Comparison of ENCODE assay signal across 8 cellular contexts in genomic region chr1:183470961-183471747, GRCh38. TPM values are rescaled to one million over a fixed set of nuclear protein-coding genes. Genes with fewer than 3 reads are reported as not detected.
DNase-seq lines count a peak whose midpoint lies in the region; ATAC-seq and TF ChIP-seq lines count a peak whose summit lies in the region.

No MANE protein-coding gene starts in this region.

- peak overlapping the region; percentile 23 for H4K12ac ChIP-seq in trophoblast cell (ENCODE audit: low read depth, low read length)

- peak overlapping the region; percentile 0 for H3K9ac ChIP-seq in trophoblast cell (ENCODE audit: low read length)

- no peak overlapping the region for H3K18ac ChIP-seq in trophoblast cell (ENCODE audit: low read length)

- H3K27me3 ChIP-seq in trophoblast cell (ENCODE audit: insufficient read depth, low read length): no peaks in the 10 kb centered on the region
- H3K27me3 ChIP-seq in upper lobe of left lung: no peaks in the 10 kb centered on the region

- intact Hi-C loops in cardiac septum (cut with DNase I): loop anchor here (1.0 to 5.0 kb wide), 3 partner anchors 51 to 188 kb away; no protein-coding TSS in a partner anchor

- peak overlapping the region; percentile 90 for H3K4me2 ChIP-seq in trophoblast cell (ENCODE audit: low read length)

- H2BK120ac ChIP-seq in trophoblast cell (ENCODE audit: insufficient read depth, low read length, poor library complexity): peak overlapping the region; percentile 35

- TF ChIP-seq CTCF in upper lobe of left lung (IDR thresholded peaks at IDR 0.05): peak in 1 of 6 experiments; percentile 17

- H3K79me2 ChIP-seq in trophoblast cell (ENCODE audit: control insufficient read depth, insufficient read depth, low read length, poor library complexity): peaks cover 14% of the 10 kb centered on the region

- no peak overlapping the region for H3K4ac ChIP-seq in trophoblast cell (ENCODE audit: low read depth, low read length)

- peak overlapping the region; percentile 56 for H2AFZ ChIP-seq in trophoblast cell (ENCODE audit: insufficient read depth, low read length, poor library complexity)

- DNase-seq in GM03348 (ENCODE audit: low spot score) (peak; percentile 74), HEK293T (ENCODE audit: extremely low spot score) (peak; percentile 65), NAMALWA (ENCODE audit: low spot score) (peak; percentile 97), SKM-1 (lab: John Stamatoyannopoulos, UW; ENCODE audit: unreplicated experiment) (peak; percentile 87), cardiac septum (ENCODE audit: low spot score) (peak; percentile 92), trophoblast cell (peak; percentile 88 to 89), upper lobe of left lung (peak; percentile 78 to 93)
- peak; percentile 79 for DNase-seq in activated naive CD8-positive, alpha-beta T cell treated with anti-CD3 and anti-CD28 coated beads, Interleukin-2, amount 10 ng/mL, durations not matched to agents 7 days and 5 days

- peak overlapping the region; percentile 0 for H2BK12ac ChIP-seq in trophoblast cell (ENCODE audit: low read length)

- H3K9me3 Mint-ChIP-seq in activated naive CD8-positive, alpha-beta T cell treated with anti-CD3 and anti-CD28 coated beads, Interleukin-2, amount 10 ng/mL, durations not matched to agents 7 days and 5 days: no peaks in the 10 kb centered on the region

- H3K79me1 ChIP-seq in trophoblast cell (ENCODE audit: low read length): peaks cover 15% of the 10 kb centered on the region

- H3K4me3 ChIP-seq in trophoblast cell (ENCODE audit: low read depth, low read length): peak overlapping the region; percentile 84
- H3K4me3 ChIP-seq in upper lobe of left lung: peak overlapping the region; percentile 66 to 89 (median 86)

- ATAC-seq in activated naive CD8-positive, alpha-beta T cell treated with anti-CD3 and anti-CD28 coated beads, Interleukin-2, amount 10 ng/mL, durations not matched to agents 7 days and 5 days (ENCODE audit: low read depth): peak; percentile 43
- ATAC-seq in upper lobe of left lung (ENCODE audit: low FRiP score in 2 of 2): peak; percentile 67 to 72

- H4K91ac ChIP-seq in trophoblast cell (ENCODE audit: low read depth, low read length): peak overlapping the region; percentile 100

- H3K36me3 Mint-ChIP-seq in activated naive CD8-positive, alpha-beta T cell treated with anti-CD3 and anti-CD28 coated beads, Interleukin-2, amount 10 ng/mL, durations not matched to agents 7 days and 5 days: peaks cover 14% of the 10 kb centered on the region

- peak overlapping the region; percentile 98 for H3K27ac Mint-ChIP-seq in activated naive CD8-positive, alpha-beta T cell treated with anti-CD3 and anti-CD28 coated beads, Interleukin-2, amount 10 ng/mL, durations not matched to agents 7 days and 5 days

- H3K4me1 ChIP-seq in trophoblast cell (ENCODE audit: control insufficient read depth in 1 of 2, insufficient read depth in 2 of 2, low read length in 2 of 2) (peaks cover 1 to 2% of the 10 kb centered on the region in 2 experiments), upper lobe of left lung (peaks cover 10 to 32% (median 21%) of the 10 kb centered on the region in 4 donors)

- peak overlapping the region; percentile 99 for H3K27ac ChIP-seq in trophoblast cell (ENCODE audit: low read depth, low read length)
- H3K27ac ChIP-seq in upper lobe of left lung: peak overlapping the region; percentile 93 to 96 (median 95)

- peak overlapping the region; percentile 94 for H3K4me3 Mint-ChIP-seq in activated naive CD8-positive, alpha-beta T cell treated with anti-CD3 and anti-CD28 coated beads, Interleukin-2, amount 10 ng/mL, durations not matched to agents 7 days and 5 days

- H4K8ac ChIP-seq in trophoblast cell (ENCODE audit: low read depth, low read length): peak overlapping the region; percentile 98

- POLR2A ChIA-PET in HEK293T (lab: Yijun Ruan, JAX): no interaction called here
- POLR2A ChIA-PET in activated naive CD8-positive, alpha-beta T cell treated with anti-CD3 and anti-CD28 coated beads, Interleukin-2, amount 10 ng/mL, durations not matched to agents 7 days and 5 days (lab: Charles Lee): interaction anchor here (1.2 to 2.7 kb wide), 4 partner anchors 38 to 165 kb away, joined by 3 to 21 read pairs (median 5); partner anchors contain the start of gene ARPC5

- no peak for TF ChIP-seq EP300 in upper lobe of left lung (IDR thresholded peaks at IDR 0.05)

- H3K36me3 ChIP-seq in trophoblast cell (ENCODE audit: control insufficient read depth in 1 of 2, insufficient read depth in 2 of 2, low read length in 2 of 2) (no peaks in the 10 kb centered on the region), upper lobe of left lung (no peaks in the 10 kb centered on the region)

- no peak overlapping the region for H2AK5ac ChIP-seq in trophoblast cell (ENCODE audit: low read length)

- peak overlapping the region; percentile 4 for H3K14ac ChIP-seq in trophoblast cell (ENCODE audit: low read length)

- CTCF ChIA-PET in HEK293T (lab: Yijun Ruan, JAX): no interaction called here

- peaks cover 17% of the 10 kb centered on the region for H3K4me1 Mint-ChIP-seq in activated naive CD8-positive, alpha-beta T cell treated with anti-CD3 and anti-CD28 coated beads, Interleukin-2, amount 10 ng/mL, durations not matched to agents 7 days and 5 days

- WGBS in trophoblast cell (ENCODE audit: extremely low coverage, insufficient coverage, insufficient read length): no CpG with 5 or more reads among the region's 47 CpGs
- 0 to 1% methylated on average over 27 to 38 of the region's 47 CpGs for WGBS in upper lobe of left lung, 2 donors

- H3K27me3 Mint-ChIP-seq in activated naive CD8-positive, alpha-beta T cell treated with anti-CD3 and anti-CD28 coated beads, Interleukin-2, amount 10 ng/mL, durations not matched to agents 7 days and 5 days: peaks cover 2% of the 10 kb centered on the region

- peak in 2 of 4 donors; percentile 33 to 36 for TF ChIP-seq POLR2A in upper lobe of left lung (IDR thresholded peaks at IDR 0.05)

- H3K23ac ChIP-seq in trophoblast cell (ENCODE audit: low read length): no peak overlapping the region

- H3K9me3 ChIP-seq in trophoblast cell (ENCODE audit: insufficient read depth, low read depth, low read length) (no peaks in the 10 kb centered on the region), upper lobe of left lung (no peaks in the 10 kb centered on the region)

- peak overlapping the region; percentile 52 for H2BK5ac ChIP-seq in trophoblast cell (ENCODE audit: low read depth, low read length, poor library complexity)

TF ChIP-seq in HEK293T, 16 proteins besides CTCF, POLR2A, EP300 and RAD21:
- peak; percentile 97 for TF ChIP-seq L3MBTL2 (conservative IDR thresholded peaks at IDR 0.05)
- no peak for TF ChIP-seq HDGF (IDR thresholded peaks at IDR 0.05; ENCODE audit: borderline replicate concordance)
- TF ChIP-seq, protein P1, sequence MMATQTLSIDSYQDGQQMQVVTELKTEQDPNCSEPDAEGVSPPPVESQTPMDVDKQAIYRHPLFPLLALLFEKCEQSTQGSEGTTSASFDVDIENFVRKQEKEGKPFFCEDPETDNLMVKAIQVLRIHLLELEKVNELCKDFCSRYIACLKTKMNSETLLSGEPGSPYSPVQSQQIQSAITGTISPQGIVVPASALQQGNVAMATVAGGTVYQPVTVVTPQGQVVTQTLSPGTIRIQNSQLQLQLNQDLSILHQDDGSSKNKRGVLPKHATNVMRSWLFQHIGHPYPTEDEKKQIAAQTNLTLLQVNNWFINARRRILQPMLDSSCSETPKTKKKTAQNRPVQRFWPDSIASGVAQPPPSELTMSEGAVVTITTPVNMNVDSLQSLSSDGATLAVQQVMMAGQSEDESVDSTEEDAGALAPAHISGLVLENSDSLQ (IDR thresholded peaks at IDR 0.05): peak; percentile 34; the same call in 1 of the 2 replicates
TF ChIP-seq in HEK293T: peak in this region for 2.

RNA-seq across cellular contexts. Expression of gene SMG7, which starts 1.1 kb away (rescaled TPM):
- total RNA-seq in activated naive CD8-positive, alpha-beta T cell treated with anti-CD3 and anti-CD28 coated beads, Interleukin-2, amount 10 ng/mL, durations not matched to agents 7 days and 5 days: 10 to 100 TPM; 73.6 to 76.0 TPM
- total RNA-seq in cardiac septum (40.2 TPM), upper lobe of left lung (10 to 100 TPM; 35.6 to 62.4 (median 50.5) TPM)
- 104 and 105 TPM in 2 replicates for polyA plus RNA-seq in trophoblast cell (2013)

RNA-seq across cellular contexts. Expression of gene NMNAT2, which starts 53.0 kb away (rescaled TPM):
- not detected for total RNA-seq in activated naive CD8-positive, alpha-beta T cell treated with anti-CD3 and anti-CD28 coated beads, Interleukin-2, amount 10 ng/mL, durations not matched to agents 7 days and 5 days
- total RNA-seq in cardiac septum: 1.9 TPM
- polyA plus RNA-seq in trophoblast cell (2013): 39.8 and 40.2 TPM in 2 replicates
- under 1 TPM in 4 of 6 donors, not detected in 2; 0.13 to 0.72 (median 0.17) TPM for total RNA-seq in upper lobe of left lung

Comparison
In these comparisons a context has a peak if more than half of its experiments do, and no peak if none do; other contexts are left out.
1. Peak in every context shown above with its lines: DNase-seq, ATAC-seq, H3K4me3 ChIP-seq and H3K27ac ChIP-seq.